In genomic region chr3:126213376-126214044, GRCh38 we compare ENCODE assay signal across 10 cellular contexts. TPM values are rescaled to one million over a fixed set of nuclear protein-coding genes. Genes with fewer than 3 reads are reported as not detected.
DNase-seq lines count a peak whose midpoint lies in the region; ATAC-seq and TF ChIP-seq lines count a peak whose summit lies in the region.
"Had no signal": no experiment of that assay in that cellular context is flagged by ENCODE, and none has a peak within 500 bp of the region (broad histone marks: within the 10 kb centered on the region; RNA-seq: fewer than 3 reads in every experiment).

No MANE protein-coding gene starts in this region.

- H3K36me3 ChIP-seq in Peyer's patch (no peaks in the 10 kb centered on the region), lung (ENCODE audit: control insufficient read depth in 2 of 2, insufficient read depth in 2 of 2, low read length in 2 of 2) (no peaks in the 10 kb centered on the region), thoracic aorta (no peaks in the 10 kb centered on the region)

- H3K27ac ChIP-seq in Peyer's patch = peak overlapping the region in 2 of 4 donors; percentile 39 to 41
- H3K27ac ChIP-seq in lung (ENCODE audit: low read depth in 1 of 2, low read length in 1 of 2) = peak overlapping the region; percentile 37 to 56
- peak overlapping the region; percentile 85 to 91 for H3K27ac ChIP-seq in thoracic aorta

- no peaks in the 10 kb centered on the region for H3K36me3 Mint-ChIP-seq in endothelial cell (ENCODE audit: low read depth, unreplicated experiment)
- no peaks in the 10 kb centered on the region for H3K36me3 Mint-ChIP-seq in T-cell

- H3K4me1 Mint-ChIP-seq in endothelial cell (ENCODE audit: unreplicated experiment) (peaks cover 3% of the 10 kb centered on the region), T-cell (peaks cover 6 to 12% (median 9%) of the 10 kb centered on the region in 3 donors)

- CTCF ChIA-PET in T-cell (lab: Charles Lee) = no interaction called here

- 9 to 10% methylated on average over 48 to 50 of the region's 50 CpGs for WGBS in lung, 2 donors

- H3K4me3 Mint-ChIP-seq in endothelial cell (ENCODE audit: unreplicated experiment) = peak overlapping the region; percentile 83
- peak overlapping the region in 1 of 3 donors; percentile 29 for H3K4me3 Mint-ChIP-seq in T-cell

- peak overlapping the region; percentile 18 to 51 (median 36) for H3K4me3 ChIP-seq in Peyer's patch
- peak overlapping the region; percentile 16 for H3K4me3 ChIP-seq in lung
- peak overlapping the region; percentile 72 for H3K4me3 ChIP-seq in thoracic aorta

- POLR2A ChIA-PET in T-cell (lab: Charles Lee) = no interaction called here

- ATAC-seq in lung (ENCODE audit: insufficient read depth, low FRiP score) = peak; percentile 12
- no peak for ATAC-seq in thoracic aorta (ENCODE audit: insufficient number of reproducible peaks, low FRiP score, low read depth)
- no peak for ATAC-seq in GM21528 (IDR thresholded peaks at IDR 0.05; ENCODE audit: low FRiP score, unreplicated experiment)
- no peak for ATAC-seq in GM18498 (IDR thresholded peaks at IDR 0.05; ENCODE audit: unreplicated experiment)
- ATAC-seq in T-cell (replicated peaks in 1 of 4) = no peak

- peaks cover 0 to 19% (median 2%) of the 10 kb centered on the region in 4 donors for H3K4me1 ChIP-seq in Peyer's patch
- H3K4me1 ChIP-seq in lung (ENCODE audit: control insufficient read depth in 2 of 2, insufficient read depth in 2 of 2, low read length in 2 of 2) = peaks cover 0 to 5% of the 10 kb centered on the region in 2 donors
- H3K4me1 ChIP-seq in thoracic aorta (ENCODE audit: control insufficient read depth in 1 of 2, low read depth in 2 of 2) = peaks cover 9 to 35% of the 10 kb centered on the region in 2 donors

- no peak for TF ChIP-seq CTCF in Peyer's patch (IDR thresholded peaks at IDR 0.05)
- TF ChIP-seq CTCF in endothelial cell (IDR thresholded peaks at IDR 0.05; ENCODE audit: unreplicated experiment) = no peak
- TF ChIP-seq CTCF in lung (IDR thresholded peaks at IDR 0.05; ENCODE audit: control extremely low read depth, extremely low read depth) = no peak
- no peak for TF ChIP-seq CTCF in thoracic aorta (IDR thresholded peaks at IDR 0.05)

- no peak for DNase-seq in Peyer's patch
- DNase-seq in endothelial cell (ENCODE audit: low spot score) = no peak
- no peak for DNase-seq in lung (ENCODE audit: low spot score)
- no peak for DNase-seq in thoracic aorta (ENCODE audit: low spot score)
- DNase-seq in T-cell = no peak
- DNase-seq in GM03348 (ENCODE audit: low spot score) = no peak

- H3K27ac Mint-ChIP-seq in endothelial cell (ENCODE audit: unreplicated experiment) (no peak overlapping the region), T-cell (no peak overlapping the region)

- peaks cover 12% of the 10 kb centered on the region for H3K27me3 Mint-ChIP-seq in endothelial cell (ENCODE audit: unreplicated experiment)
- peaks cover 56 to 69% of the 10 kb centered on the region in 2 donors for H3K27me3 Mint-ChIP-seq in T-cell

- H3K27me3 ChIP-seq in Peyer's patch (no peaks in the 10 kb centered on the region), lung (ENCODE audit: control insufficient read depth, insufficient read depth) (no peaks in the 10 kb centered on the region), thoracic aorta (replicated peaks; ENCODE audit: insufficient read depth) (no peaks in the 10 kb centered on the region)

- no peak for TF ChIP-seq POLR2A in Peyer's patch (IDR thresholded peaks at IDR 0.05)

- H3K9me3 Mint-ChIP-seq in endothelial cell (ENCODE audit: unreplicated experiment) (no peaks in the 10 kb centered on the region), T-cell (no peaks in the 10 kb centered on the region)

- H3K9me3 ChIP-seq in Peyer's patch (no peaks in the 10 kb centered on the region), lung (ENCODE audit: control insufficient read depth in 2 of 2, insufficient read depth in 1 of 2, low read length in 1 of 2) (no peaks in the 10 kb centered on the region), thoracic aorta (no peaks in the 10 kb centered on the region)

RNA-seq across cellular contexts. Expression of gene ALDH1L1, which starts 33.1 kb away (rescaled TPM):
- total RNA-seq in Peyer's patch = 10 to 100 TPM in 1 of 4 donors, 1 to 10 TPM in 3; 2.0 to 14.2 (median 4.6) TPM
- total RNA-seq in endothelial cell (ENCODE audit: unreplicated experiment) = not detected
- total RNA-seq in lung = 1 to 10 TPM in 1 of 2 donors, under 1 TPM in 1; 0.51 to 9.0 TPM
- polyA plus RNA-seq in lung = 1 to 10 TPM; 2.3 to 3.3 TPM
- total RNA-seq in thoracic aorta = 10 to 100 TPM; 50.2 to 62.5 TPM
- 1 to 10 TPM in 1 of 5 donors, under 1 TPM in 2, not detected in 2; 0.19 to 1.6 (median 0.20) TPM for total RNA-seq in T-cell
- total RNA-seq: activated CD8-positive, alpha-beta memory T cell treated with anti-CD3 and anti-CD28 coated beads for 36 hours; glomerular endothelial cell had no signal

Comparison
In these comparisons a context has a peak if more than half of its experiments do, and no peak if none do; other contexts are left out.
1. H3K4me3 ChIP-seq: peak in every context shown above with its lines; median percentile 72 in thoracic aorta; 36 in Peyer's patch; 16 in lung.